ENCODE assay signal across 8 cellular contexts in the genomic region with DNA sequence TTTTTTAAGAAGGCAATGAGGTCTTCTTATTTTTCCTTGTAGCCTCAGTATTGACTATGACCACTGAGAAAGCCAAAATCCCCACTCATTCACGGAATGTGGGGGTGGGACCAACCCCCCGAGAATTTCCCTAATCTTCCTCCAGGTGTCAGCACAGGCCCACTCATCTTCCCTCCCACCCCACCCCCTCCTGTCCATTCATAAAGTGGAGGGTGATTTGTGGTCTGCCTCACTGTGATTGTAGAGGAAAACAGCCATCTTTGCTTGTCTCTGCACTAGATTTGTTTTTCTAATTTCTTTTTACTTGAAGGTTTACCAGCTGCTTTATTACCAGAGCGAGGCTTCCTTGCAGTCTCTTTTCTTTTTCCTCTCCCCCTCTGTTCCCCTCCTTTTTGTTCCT.
DNase-seq lines count a peak whose midpoint lies in the region; ATAC-seq, FAIRE-seq and TF ChIP-seq lines count a peak whose summit lies in the region.

No MANE protein-coding gene starts in this region.

- no peak overlapping the region for H3K27ac ChIP-seq in neural progenitor cell

- H3K27me3 ChIP-seq in neural progenitor cell: no peaks in the 10 kb centered on the region

- FAIRE-seq in GM12891 (lab: Jason Lieb, UNC): no peak

- no peak overlapping the region for H3K9ac ChIP-seq in neural progenitor cell

- H3K9me3 ChIP-seq in neural progenitor cell (ENCODE audit: low read depth): no peaks in the 10 kb centered on the region

- peak overlapping the region; percentile 94 for H2AFZ ChIP-seq in neural progenitor cell (replicated peaks)

- H3K4me1 Mint-ChIP-seq in endothelial cell (ENCODE audit: unreplicated experiment) (peaks cover 36% of the 10 kb centered on the region), neural progenitor cell (peaks cover 40% of the 10 kb centered on the region)

- H3K4me3 Mint-ChIP-seq in endothelial cell (ENCODE audit: unreplicated experiment) (no peak overlapping the region), neural progenitor cell (no peak overlapping the region)

- ATAC-seq in HG03175 (IDR thresholded peaks at IDR 0.05; ENCODE audit: unreplicated experiment): no peak

- no peaks in the 10 kb centered on the region for H3K79me2 ChIP-seq in neural progenitor cell (ENCODE audit: low read depth)

- no peaks in the 10 kb centered on the region for H3K36me3 ChIP-seq in neural progenitor cell

- no peak overlapping the region for H3K4me3 ChIP-seq in neural progenitor cell

- H3K36me3 Mint-ChIP-seq in endothelial cell (ENCODE audit: low read depth, unreplicated experiment) (no peaks in the 10 kb centered on the region), neural progenitor cell (no peaks in the 10 kb centered on the region)

- H3K9me3 Mint-ChIP-seq in endothelial cell (ENCODE audit: unreplicated experiment) (no peaks in the 10 kb centered on the region), neural progenitor cell (no peaks in the 10 kb centered on the region)

- peak overlapping the region; percentile 55 for H3K4me2 ChIP-seq in neural progenitor cell

- H4K20me1 ChIP-seq in neural progenitor cell (ENCODE audit: low read depth): no peaks in the 10 kb centered on the region

- H3F3A ChIP-seq in neural progenitor cell (ENCODE audit: low read depth): no peaks in the 10 kb centered on the region

- peak; percentile 61 for TF ChIP-seq CTCF in endothelial cell (IDR thresholded peaks at IDR 0.05; ENCODE audit: unreplicated experiment)
- TF ChIP-seq CTCF in neural progenitor cell (IDR thresholded peaks at IDR 0.05): peak; percentile 72

- H3K27ac Mint-ChIP-seq in endothelial cell (ENCODE audit: unreplicated experiment): peak overlapping the region; percentile 38
- H3K27ac Mint-ChIP-seq in neural progenitor cell: no peak overlapping the region

- H3K4me1 ChIP-seq in neural progenitor cell: peaks cover 7% of the 10 kb centered on the region

- DNase-seq in 8988T (peak; percentile 30), GM12891 (ENCODE audit: insufficient read length, low spot score) (peak; percentile 6), M059J (ENCODE audit: low read depth) (peak; percentile 9), endothelial cell (ENCODE audit: low spot score) (peak; percentile 41), neural progenitor cell (ENCODE audit: low spot score) (peak; percentile 73), COLO668 (lab: John Stamatoyannopoulos, UW; ENCODE audit: unreplicated experiment) (no peak)
- peak; percentile 23 to 39 for DNase-seq in activated CD4-positive, alpha-beta T cell treated with anti-CD3 and anti-CD28 coated beads for 4 hours

- no peak for TF ChIP-seq POLR2A in GM12891 (IDR thresholded peaks at IDR 0.05; ENCODE audit: low read depth, low read length)

- no peaks in the 10 kb centered on the region for H3K27me3 Mint-ChIP-seq in endothelial cell (ENCODE audit: unreplicated experiment)
- peaks cover 2% of the 10 kb centered on the region for H3K27me3 Mint-ChIP-seq in neural progenitor cell (ENCODE audit: insufficient read depth, low read depth)

TF ChIP-seq in GM12891, 5 proteins besides CTCF, POLR2A, EP300 and RAD21:
- no peak for TF ChIP-seq POLR2AphosphoS5 (IDR thresholded peaks at IDR 0.05; ENCODE audit: low read depth, low read length)
